ENCODE assay signal across 25 cellular contexts in the genomic region with DNA sequence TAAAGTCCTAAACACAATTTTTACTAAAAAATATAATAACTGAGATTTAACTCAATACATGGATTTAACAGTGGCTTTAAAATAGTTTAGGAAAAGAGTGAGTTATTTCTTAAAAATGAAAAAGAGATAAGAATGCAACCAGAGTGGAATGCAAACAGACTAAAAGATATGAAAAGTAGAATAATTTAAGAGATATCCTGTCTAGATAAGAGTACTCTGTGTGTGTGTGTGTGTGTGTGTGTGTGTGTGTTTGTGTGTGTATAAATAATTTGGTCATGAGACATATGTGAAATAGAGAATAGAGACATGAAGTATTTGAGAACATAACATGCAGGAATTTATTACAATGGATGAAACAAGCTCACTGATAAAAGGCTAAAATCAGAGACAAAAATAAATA.
"Had no signal": no experiment of that assay in that cellular context is flagged by ENCODE, and none has a peak within 500 bp of the region (broad histone marks: within the 10 kb centered on the region; RNA-seq: fewer than 3 reads in every experiment).

No MANE protein-coding gene starts in this region.

- H2AFZ ChIP-seq: hepatocyte, neural progenitor cell had no signal

- H3K4me1 ChIP-seq: esophagus squamous epithelium, neural progenitor cell, right atrium auricular region, sigmoid colon, suprapubic skin, thyroid gland, upper lobe of right lung, vagina had no signal

- H3K27me3 Mint-ChIP-seq: effector memory CD8-positive, alpha-beta T cell; natural killer cell treated with Interleukin-12 subunit alpha and Interleukin-12 subunit beta and Interleukin-15 and Interleukin-18, amount 100 ng/mL, for 72 hours had no signal

- H3K4me2 ChIP-seq: hepatocyte, neural progenitor cell, smooth muscle cell had no signal

- H3K79me2 ChIP-seq: hepatocyte had no signal

- H3K9me3 ChIP-seq: esophagus squamous epithelium, ovary, right atrium auricular region, sigmoid colon, suprapubic skin, thyroid gland, upper lobe of right lung, vagina had no signal

- H3K36me3 Mint-ChIP-seq: natural killer cell treated with Interleukin-12 subunit alpha and Interleukin-12 subunit beta and Interleukin-15 and Interleukin-18, amount 100 ng/mL, for 72 hours; neural progenitor cell; stimulated activated effector memory CD8-positive, alpha-beta T cell treated with anti-CD3 and anti-CD28 coated beads, Interleukin-12 subunit alpha, Interleukin-12 subunit beta, amount 100 ng/mL, for 72 hours had no signal

- H3K36me3 ChIP-seq: esophagus squamous epithelium, neural progenitor cell, ovary, right atrium auricular region, sigmoid colon, suprapubic skin, thyroid gland, upper lobe of right lung, vagina had no signal

- H3K27ac Mint-ChIP-seq: effector memory CD8-positive, alpha-beta T cell; natural killer cell treated with Interleukin-12 subunit alpha and Interleukin-12 subunit beta and Interleukin-15 and Interleukin-18, amount 100 ng/mL, for 72 hours; neural progenitor cell; stimulated activated effector memory CD8-positive, alpha-beta T cell treated with anti-CD3 and anti-CD28 coated beads, Interleukin-12 subunit alpha, Interleukin-12 subunit beta, amount 100 ng/mL, for 72 hours had no signal

- H3K9ac ChIP-seq: neural progenitor cell had no signal

- H3K27me3 ChIP-seq: esophagus squamous epithelium, hepatocyte, neural progenitor cell, ovary, right atrium auricular region, sigmoid colon, suprapubic skin, thyroid gland, upper lobe of right lung, vagina had no signal

- H3K4me1 Mint-ChIP-seq: neural progenitor cell; stimulated activated effector memory CD8-positive, alpha-beta T cell treated with anti-CD3 and anti-CD28 coated beads, Interleukin-12 subunit alpha, Interleukin-12 subunit beta, amount 100 ng/mL, for 72 hours had no signal

- DNase-seq: effector memory CD8-positive, alpha-beta T cell; esophagus squamous epithelium; foreskin melanocyte; head of caudate nucleus; left colon; left ventricle myocardium superior; mesenchymal stem cell; midbrain; nucleus accumbens; ovary; sigmoid colon; stimulated activated CD4-positive, alpha-beta T cell treated with anti-CD3 and anti-CD28 coated beads, Interleukin-4, amount 100 ng/mL, for 1 hour; stimulated activated CD8-positive, alpha-beta memory T cell treated with anti-CD3 and anti-CD28 coated beads, Interleukin-4, amount 100 ng/mL, for 48 hours; stimulated activated naive CD8-positive, alpha-beta T cell treated with anti-CD3 and anti-CD28 coated beads, Interleukin-15, Interleukin-2, amounts not matched to agents 100 U/mL and 50 U/mL, for 24 hours; thyroid gland; upper lobe of right lung had no signal

- H3K4me3 Mint-ChIP-seq: effector memory CD8-positive, alpha-beta T cell; natural killer cell treated with Interleukin-12 subunit alpha and Interleukin-12 subunit beta and Interleukin-15 and Interleukin-18, amount 100 ng/mL, for 72 hours; neural progenitor cell; stimulated activated effector memory CD8-positive, alpha-beta T cell treated with anti-CD3 and anti-CD28 coated beads, Interleukin-12 subunit alpha, Interleukin-12 subunit beta, amount 100 ng/mL, for 72 hours had no signal

- H3K9me3 Mint-ChIP-seq: neural progenitor cell had no signal

- ATAC-seq: effector memory CD8-positive, alpha-beta T cell; left colon; left ventricle myocardium superior; natural killer cell treated with Interleukin-12 subunit alpha and Interleukin-12 subunit beta and Interleukin-15 and Interleukin-18, amount 100 ng/mL, for 72 hours; stimulated activated effector memory CD8-positive, alpha-beta T cell treated with anti-CD3 and anti-CD28 coated beads, Interleukin-12 subunit alpha, Interleukin-12 subunit beta, amount 100 ng/mL, for 72 hours; stimulated activated naive CD8-positive, alpha-beta T cell treated with anti-CD3 and anti-CD28 coated beads, Interleukin-15, Interleukin-2, amounts not matched to agents 100 U/mL and 50 U/mL, for 24 hours; upper lobe of right lung had no signal

- H3K27ac ChIP-seq: esophagus squamous epithelium, hepatocyte, neural progenitor cell, ovary, right atrium auricular region, sigmoid colon, suprapubic skin, thyroid gland, upper lobe of right lung, vagina had no signal

- H3K4me3 ChIP-seq: esophagus squamous epithelium, hepatocyte, lung, neural progenitor cell, ovary, right atrium auricular region, sigmoid colon, smooth muscle cell, suprapubic skin, thyroid gland, upper lobe of right lung, vagina had no signal
